17 cellular contexts compared by ENCODE assay signal in genomic region chr5:863244-863805, GRCh38. TPM values are rescaled to one million over a fixed set of nuclear protein-coding genes. Genes with fewer than 3 reads are reported as not detected.
DNase-seq lines count a peak whose midpoint lies in the region; ATAC-seq and TF ChIP-seq lines count a peak whose summit lies in the region.
"Had no signal": no experiment of that assay in that cellular context is flagged by ENCODE, and none has a peak within 500 bp of the region (broad histone marks: within the 10 kb centered on the region; RNA-seq: fewer than 3 reads in every experiment).

No MANE protein-coding gene starts in this region.

- H3K27me3 ChIP-seq in right cardiac atrium (ENCODE audit: control insufficient read depth, insufficient read depth) = no peaks in the 10 kb centered on the region
- H3K27me3 ChIP-seq in skeletal muscle tissue (ENCODE audit: control insufficient read depth in 3 of 3, insufficient read depth in 3 of 3, low read length in 3 of 3) = no peaks in the 10 kb centered on the region
- no peaks in the 10 kb centered on the region for H3K27me3 ChIP-seq in transverse colon
- H3K27me3 ChIP-seq: SJCRH30 had no signal

- peaks cover 36 to 53% (median 44%) of the 10 kb centered on the region in 3 donors for H3K36me3 ChIP-seq in skeletal muscle tissue (ENCODE audit: control insufficient read depth in 3 of 3, insufficient read depth in 3 of 3, low read length in 3 of 3)
- H3K36me3 ChIP-seq in transverse colon = peaks cover 0 to 15% (median 1%) of the 10 kb centered on the region in 4 donors

- DNase-seq in right cardiac atrium = peak in 2 of 3 donors; percentile 21 to 33
- DNase-seq in Right ventricle myocardium inferior (ENCODE audit: missing footprints) = no peak
- DNase-seq in NCI-H1694 (lab: John Stamatoyannopoulos, UW) = peak; percentile 77
- no peak for DNase-seq in T-helper 17 cell
- DNase-seq in HuH-7 (ENCODE audit: low spot score) = no peak
- DNase-seq in NCI-H2081 (lab: John Stamatoyannopoulos, UW) = no peak
- no peak for DNase-seq in transverse colon
- DNase-seq: GF-D8, KBM-7, NCI-H1105 treated with DMSO at 0.1 percent for 48 hours, NCI-H1930, NCI-H510A, NCI-H82, SJCRH30 had no signal

- TF ChIP-seq EP300 in transverse colon (IDR thresholded peaks at IDR 0.05; ENCODE audit: low read depth) = no peak

- peak overlapping the region; percentile 45 for H3K4me3 Mint-ChIP-seq in T-helper 17 cell

- H3K27ac ChIP-seq in right cardiac atrium (ENCODE audit: low read length) (no peak overlapping the region), skeletal muscle tissue (ENCODE audit: low read depth, low read length) (no peak overlapping the region), transverse colon (no peak overlapping the region)
- H3K27ac ChIP-seq: C4-2B, GM23248, SJCRH30 had no signal

- in situ Hi-C loops in transverse colon (cut with MboI; ENCODE audit: low pct_ligation_motif_present in 1 of 4, low pct_unique_long_range_greater_than_20kb in 1 of 4, low sequenced_read_pairs in 3 of 4) = no loop called here

- H3K4me1 Mint-ChIP-seq in T-helper 17 cell = peaks cover 6% of the 10 kb centered on the region

- TF ChIP-seq CTCF in transverse colon (IDR thresholded peaks at IDR 0.05) = no peak

- TF ChIP-seq POLR2A in transverse colon (IDR thresholded peaks at IDR 0.05) = no peak

- H3K27me3 Mint-ChIP-seq in T-helper 17 cell = no peaks in the 10 kb centered on the region

- H3K4me1 ChIP-seq in right cardiac atrium (ENCODE audit: control insufficient read depth, insufficient read depth, low read length) = no peaks in the 10 kb centered on the region
- H3K4me1 ChIP-seq in skeletal muscle tissue (ENCODE audit: control insufficient read depth in 3 of 3, insufficient read depth in 3 of 3, low read length in 3 of 3) = peaks cover 7 to 12% (median 11%) of the 10 kb centered on the region in 3 donors
- no peaks in the 10 kb centered on the region for H3K4me1 ChIP-seq in transverse colon
- H3K4me1 ChIP-seq: SJCRH30 had no signal

- 91% methylated on average over 16 of the region's 16 CpGs for WGBS in right cardiac atrium
- WGBS in transverse colon (ENCODE audit: low coverage in 1 of 2), 2 donors = 89% methylated on average over 16 of the region's 16 CpGs; no CpG with 5 or more reads in 1 of the 2 donors

- intact Hi-C loops in right cardiac atrium (cut with DNase I) = no loop called here
- intact Hi-C loops in Right ventricle myocardium inferior (cut with DNase I) = no loop called here
- intact Hi-C loops in transverse colon (cut with DNase I; ENCODE audit: low total_unique reads) = no loop called here

- ATAC-seq in right cardiac atrium = no peak
- no peak for ATAC-seq in Right ventricle myocardium inferior
- no peak for ATAC-seq in T-helper 17 cell

- H3K9ac ChIP-seq in skeletal muscle tissue (ENCODE audit: low read depth in 1 of 3, low read length in 3 of 3) = peak overlapping the region in 2 of 3 donors; percentile 20 to 45
- H3K9ac ChIP-seq: GM23248 had no signal

- H3K4me3 ChIP-seq in right cardiac atrium (ENCODE audit: low read length) = no peak overlapping the region
- H3K4me3 ChIP-seq in skeletal muscle tissue (ENCODE audit: low read length in 3 of 3) = no peak overlapping the region
- no peak overlapping the region for H3K4me3 ChIP-seq in transverse colon
- H3K4me3 ChIP-seq: GM23248, SJCRH30 had no signal

- H3K27ac Mint-ChIP-seq in T-helper 17 cell = peak overlapping the region; percentile 72

- peaks cover 5% of the 10 kb centered on the region for H3K36me3 Mint-ChIP-seq in T-helper 17 cell (ENCODE audit: low read depth)

- H3K9me3 ChIP-seq in right cardiac atrium (ENCODE audit: control insufficient read depth, low read length) = no peaks in the 10 kb centered on the region
- no peaks in the 10 kb centered on the region for H3K9me3 ChIP-seq in T-helper 17 cell (ENCODE audit: control insufficient read depth, low read length, poor library complexity, severe bottlenecking)
- H3K9me3 ChIP-seq in skeletal muscle tissue (ENCODE audit: control insufficient read depth in 3 of 3, low read length in 3 of 3) = no peaks in the 10 kb centered on the region
- no peaks in the 10 kb centered on the region for H3K9me3 ChIP-seq in transverse colon
- H3K9me3 ChIP-seq: SJCRH30 had no signal

RNA-seq across cellular contexts. Expression of gene ZDHHC11, which starts 12.5 kb away (rescaled TPM):
- 10 to 100 TPM; 19.3 to 66.1 (median 37.4) TPM for total RNA-seq in right cardiac atrium
- polyA plus RNA-seq in right cardiac atrium = 5.8 TPM
- 38.0 TPM for total RNA-seq in Right ventricle myocardium inferior
- 10 to 100 TPM; 27.7 to 37.1 TPM for total RNA-seq in T-helper 17 cell
- 1.0 TPM for total RNA-seq in skeletal muscle tissue
- 10 to 100 TPM in 2 of 4 donors, 1 to 10 TPM in 2; 1.2 to 15.0 (median 10.6) TPM for total RNA-seq in transverse colon

RNA-seq across cellular contexts. Expression of gene BRD9, which starts 29.3 kb away (rescaled TPM):
- total RNA-seq in right cardiac atrium (10 to 100 TPM; 25.1 to 41.3 (median 34.0) TPM), Right ventricle myocardium inferior (27.9 TPM), T-helper 17 cell (100 to 1,000 TPM; 179 to 200 TPM), skeletal muscle tissue (22.4 TPM), transverse colon (10 to 100 TPM; 29.6 to 91.3 (median 37.9) TPM)
- polyA plus RNA-seq in right cardiac atrium = 17.1 TPM

RNA-seq across cellular contexts. Expression of gene TRIP13, which starts 29.4 kb away (rescaled TPM):
- total RNA-seq in right cardiac atrium (under 1 TPM; 0.25 to 0.94 (median 0.58) TPM), Right ventricle myocardium inferior (0.38 TPM), T-helper 17 cell (1 to 10 TPM; 1.0 to 2.6 TPM), skeletal muscle tissue (5.7 TPM), transverse colon (1 to 10 TPM in 2 of 4 donors, under 1 TPM in 1, not detected in 1; 0.41 to 4.1 (median 2.2) TPM)
- 0.27 TPM for polyA plus RNA-seq in right cardiac atrium

Comparison
In these comparisons a context has a peak if more than half of its experiments do, and no peak if none do; other contexts are left out.
1. DNase-seq: peak in right cardiac atrium (2 of 3) and NCI-H1694 (single experiment); none in Right ventricle myocardium inferior (single experiment), T-helper 17 cell (0 of 3), HuH-7 (single experiment), NCI-H2081 (0 of 2) and transverse colon (single experiment).